25 cellular contexts compared by ENCODE assay signal in genomic region chr5:139205586-139205985, GRCh38. TPM values are rescaled to one million over a fixed set of nuclear protein-coding genes. Genes with fewer than 3 reads are reported as not detected.
DNase-seq lines count a peak whose midpoint lies in the region; ATAC-seq, FAIRE-seq and TF ChIP-seq lines count a peak whose summit lies in the region.
"Had no signal": no experiment of that assay in that cellular context is flagged by ENCODE, and none has a peak within 500 bp of the region (broad histone marks: within the 10 kb centered on the region; RNA-seq: fewer than 3 reads in every experiment).

No MANE protein-coding gene starts in this region.

- no peaks in the 10 kb centered on the region for H3K9me1 ChIP-seq in K562 (ENCODE audit: control insufficient read depth, insufficient read depth, low read length)

- POLR2A ChIA-PET in K562 (lab: Yijun Ruan, JAX), result interaction anchor here (0.5 kb wide), 1 partner anchor 185 kb away, joined by 3 read pairs; no protein-coding TSS in a partner anchor

- no peak for TF ChIP-seq EP300 in K562 (IDR thresholded peaks at IDR 0.05; ENCODE audit: low read length)

- no peak overlapping the region for H3K27ac ChIP-seq in K562 (ENCODE audit: extremely low read depth, low read depth, low read length)
- H3K27ac ChIP-seq: BLaER1 had no signal

- H3K9me3 ChIP-seq in K562 (replicated peaks; ENCODE audit: control insufficient read depth, insufficient read depth, low read depth, low read length), result no peaks in the 10 kb centered on the region
- H3K9me3 ChIP-seq: BE2C, BLaER1 had no signal

- H3K4me2 ChIP-seq in K562 (ENCODE audit: insufficient read depth, low read length), result no peak overlapping the region
- H3K4me2 ChIP-seq: BLaER1 had no signal

- TF ChIP-seq RAD21 in K562 (CRISPR knock-in tag; conservative IDR thresholded peaks at IDR 0.05 in 1 of 2, IDR thresholded peaks at IDR 0.05 in 1 of 2), result no peak

- TF ChIP-seq CTCF in K562 (IDR thresholded peaks at IDR 0.05 in 2 of 3, conservative IDR thresholded peaks at IDR 0.05 in 1 of 3; ENCODE audit: insufficient read depth in 2 of 3, low read depth in 1 of 3, low read length in 3 of 3), result no peak
- no peak for TF ChIP-seq CTCF in type B pancreatic cell (conservative IDR thresholded peaks at IDR 0.05)
- TF ChIP-seq CTCF in Calu3 (IDR thresholded peaks at IDR 0.05; ENCODE audit: unreplicated experiment), result no peak

- no TSS peak for BruUV-seq in K562 (replicated peaks; lab: Mats Ljungman, UMichigan)
- BruUV-seq in Calu3 (replicated peaks; lab: Mats Ljungman, UMichigan), result no TSS peak

- H3K27ac Mint-ChIP-seq in type B pancreatic cell, result peak overlapping the region; percentile 99
- no peak overlapping the region for H3K27ac Mint-ChIP-seq in Calu3 (ENCODE audit: unreplicated experiment)
- H3K27ac Mint-ChIP-seq: CD4-positive, CD25-positive, alpha-beta regulatory T cell; CD8-positive, alpha-beta memory T cell had no signal

- DNase-seq in K562 (ENCODE audit: extremely low read depth in 1 of 4, low spot score in 3 of 4) (no peak), type B pancreatic cell (ENCODE audit: extremely low spot score, unreplicated experiment) (no peak), HUDEP-2 (lab: John Stamatoyannopoulos, UW; ENCODE audit: unreplicated experiment in 76 of 76) (no peak), dedifferentiated amniotic fluid mesenchymal stem cell (ENCODE audit: extremely low spot score) (no peak), Calu3 (no peak)
- DNase-seq: 8988T; ACHN; BE2C; C1 segment of cervical spinal cord; CD4-positive, alpha-beta memory T cell; CD4-positive, CD25-positive, alpha-beta regulatory T cell; CD8-positive, alpha-beta memory T cell; COR-L47; DMS 273 treated with DMSO at 0.1 percent for 48 hours; DMS153; DMS53; DMS79; DND-41; EL had no signal

- H3K79me2 ChIP-seq in K562 (ENCODE audit: control insufficient read depth, insufficient read depth, low read length), result no peaks in the 10 kb centered on the region

- intact Hi-C loops in K562 (cut with micrococcal nuclease), result no loop called here
- intact Hi-C loops in Calu3 (cut with micrococcal nuclease; ENCODE audit: unreplicated experiment), result no loop called here

- FAIRE-seq in K562 (lab: Jason Lieb, UNC), result no peak
- FAIRE-seq: A204.1, GM12878, GM12892, GM18507 had no signal

- H3K27me3 Mint-ChIP-seq in type B pancreatic cell, result no peaks in the 10 kb centered on the region
- peaks cover 51% of the 10 kb centered on the region for H3K27me3 Mint-ChIP-seq in Calu3 (ENCODE audit: unreplicated experiment)
- H3K27me3 Mint-ChIP-seq: CD4-positive, alpha-beta memory T cell; CD4-positive, CD25-positive, alpha-beta regulatory T cell; CD8-positive, alpha-beta memory T cell had no signal

- H3K36me3 ChIP-seq in K562 (ENCODE audit: control insufficient read depth, insufficient read depth, low read length), result no peaks in the 10 kb centered on the region
- H3K36me3 ChIP-seq: BE2C, BLaER1 had no signal

- H3K4me1 ChIP-seq in K562 (replicated peaks in 1 of 2; ENCODE audit: control insufficient read depth in 2 of 2, insufficient read depth in 2 of 2, low read length in 2 of 2), result no peaks in the 10 kb centered on the region; a peak in 1 of 5 replicates
- H3K4me1 ChIP-seq: BE2C, BLaER1 had no signal

- peak overlapping the region; percentile 80 for H3K4me3 Mint-ChIP-seq in type B pancreatic cell
- no peak overlapping the region for H3K4me3 Mint-ChIP-seq in Calu3 (ENCODE audit: low read depth, unreplicated experiment)
- H3K4me3 Mint-ChIP-seq: CD14-positive monocyte; CD4-positive, alpha-beta memory T cell; CD4-positive, CD25-positive, alpha-beta regulatory T cell; CD8-positive, alpha-beta memory T cell had no signal

- no peaks in the 10 kb centered on the region for H3K9me3 Mint-ChIP-seq in type B pancreatic cell
- H3K9me3 Mint-ChIP-seq in Calu3 (ENCODE audit: low read depth, unreplicated experiment), result no peaks in the 10 kb centered on the region
- H3K9me3 Mint-ChIP-seq: CD14-positive monocyte; CD4-positive, alpha-beta memory T cell; CD8-positive, alpha-beta memory T cell had no signal

- H3K36me3 Mint-ChIP-seq in type B pancreatic cell (no peaks in the 10 kb centered on the region), Calu3 (ENCODE audit: insufficient read depth, unreplicated experiment) (no peaks in the 10 kb centered on the region)
- H3K36me3 Mint-ChIP-seq: CD14-positive monocyte; CD4-positive, alpha-beta memory T cell; CD4-positive, CD25-positive, alpha-beta regulatory T cell; CD8-positive, alpha-beta memory T cell had no signal

- H3K4me3 ChIP-seq in K562, result no peak overlapping the region
- H3K4me3 ChIP-seq: BLaER1, GM12878 had no signal

- H2AFZ ChIP-seq in K562 (ENCODE audit: low read depth, low read length), result no peak overlapping the region

- peaks cover 14% of the 10 kb centered on the region for H3K4me1 Mint-ChIP-seq in type B pancreatic cell (ENCODE audit: unreplicated experiment)
- no peaks in the 10 kb centered on the region for H3K4me1 Mint-ChIP-seq in Calu3 (ENCODE audit: low read depth, unreplicated experiment)
- H3K4me1 Mint-ChIP-seq: CD4-positive, CD25-positive, alpha-beta regulatory T cell; CD8-positive, alpha-beta memory T cell had no signal

- CTCF ChIA-PET in K562 (lab: Yijun Ruan, JAX; ENCODE audit: low intra/inter-chr PET ratio), result no interaction called here
- CTCF ChIA-PET in Calu3 (lab: Charles Lee), result interaction anchor here (1.1 kb wide), 1 partner anchor 9 kb away, joined by 3 read pairs; no protein-coding TSS in a partner anchor

- no peaks in the 10 kb centered on the region for H4K20me1 ChIP-seq in K562 (replicated peaks; ENCODE audit: control insufficient read depth, insufficient read depth, low read length)
- H4K20me1 ChIP-seq: BLaER1 had no signal

- no peak overlapping the region for H3K9ac ChIP-seq in K562 (ENCODE audit: insufficient read depth in 1 of 2, low read depth in 2 of 2, low read length in 2 of 2)
- H3K9ac ChIP-seq: BLaER1 had no signal

- TF ChIP-seq POLR2A in K562 (conservative IDR thresholded peaks at IDR 0.05), result no peak

- 12% methylated on average over 2 of the region's 2 CpGs for WGBS in K562 (ENCODE audit: insufficient coverage, low coverage, missing lambda C conversion rate)

- peaks cover 4 to 17% of the 10 kb centered on the region in 2 experiments; a peak in 1 of 5 replicates for H3K27me3 ChIP-seq in K562 (ENCODE audit: control insufficient read depth in 2 of 2, insufficient read depth in 2 of 2, low read length in 2 of 2)
- H3K27me3 ChIP-seq: BE2C, BLaER1 had no signal

- ATAC-seq in K562, result no peak
- ATAC-seq: GM12878 had no signal

- in situ Hi-C loops in K562 (cut with MboI), result no loop called here

TF ChIP-seq in K562, 482 proteins besides CTCF, POLR2A, EP300 and RAD21:
- TF ChIP-seq TEAD2 (tag; IDR thresholded peaks at IDR 0.05), result no peak
- 0 out of 2 replicates have a peak, but pooled peaks have one; percentile 19 for TF ChIP-seq PKNOX1 (IDR thresholded peaks at IDR 0.05)

RNA-seq across cellular contexts. Expression of gene SIL1, which starts 7.4 kb away (rescaled TPM):
- 56.7 and 91.8 TPM in 2 replicates for total RNA-seq in K562 (2011; cell fraction: chromatin; rRNA removed; ENCODE audit: low replicate concordance)
- 64.0 and 77.0 TPM in 2 replicates for total RNA-seq in K562 (2011; cell fraction: nucleolus; rRNA removed)
- total RNA-seq in K562 (2011; cell fraction: nucleoplasm; rRNA removed), result 57.0 and 70.0 TPM in 2 replicates
- total RNA-seq in K562 (2014; rRNA removed) (30.5 and 30.6 TPM in 2 replicates), K562 (2014; rRNA removed; fragmentation: Illumina TruSeq; extraction: Trizol) (20.4 and 23.2 TPM in 2 replicates), K562 (2015; rRNA removed; fragmentation: Illumina TruSeq; extraction: Trizol) (15.2 and 15.4 TPM in 2 replicates), K562 (2021) (19.2 and 29.8 TPM in 2 replicates), type B pancreatic cell (ENCODE audit: low replicate concordance) (40.9 and 63.0 TPM in 2 replicates), Calu3 (2022) (45.8 and 61.2 TPM in 2 replicates)
- polyA plus RNA-seq in K562 (2011; rRNA removed) (22.3 and 26.6 TPM in 2 replicates), K562 (2014; fragmentation: Illumina TruSeq; extraction: Trizol) (14.3 and 18.1 TPM in 2 replicates), K562 (2014; fragmentation: Nextera tagmentation; extraction: Ambion mirVana) (1 to 10 TPM; 1.3 to 4.1 TPM), K562 (2014; rRNA removed) (17.3 and 26.7 TPM in 2 replicates)
- polyA plus RNA-seq in K562 (2011; cell fraction: cytosol; rRNA removed), result 25.5 and 54.6 TPM in 2 replicates
- polyA plus RNA-seq in K562 (2011; cell fraction: nucleus; rRNA removed), result 14.8 and 19.5 TPM in 2 replicates
- 19.8 and 32.9 TPM in 2 replicates for polyA plus RNA-seq in K562 (2012)
- 33.7 and 45.1 TPM in 2 replicates for polyA minus RNA-seq in K562 (2011; rRNA and poly(A)+ RNA removed)
- polyA minus RNA-seq in K562 (2011; cell fraction: cytosol; rRNA and poly(A)+ RNA removed), result 14.7 and 21.9 TPM in 2 replicates
- polyA minus RNA-seq in K562 (2011; cell fraction: nucleus; rRNA and poly(A)+ RNA removed), result 12.5 and 26.9 TPM in 2 replicates
